In genomic region chr22:41902016-41902415, GRCh38 we compare ENCODE assay signal across 18 cellular contexts. TPM values are rescaled to one million over a fixed set of nuclear protein-coding genes. Genes with fewer than 3 reads are reported as not detected.
DNase-seq lines count a peak whose midpoint lies in the region; ATAC-seq, FAIRE-seq and TF ChIP-seq lines count a peak whose summit lies in the region.
"Had no signal": no experiment of that assay in that cellular context is flagged by ENCODE, and none has a peak within 500 bp of the region (broad histone marks: within the 10 kb centered on the region; RNA-seq: fewer than 3 reads in every experiment).

No MANE protein-coding gene starts in this region.

- no peak overlapping the region for H2BK20ac ChIP-seq in H9 (ENCODE audit: low read depth, low read length, poor library complexity, severe bottlenecking)

- intact Hi-C loops in Right ventricle myocardium superior (cut with DNase I) (no loop called here), heart left ventricle (cut with DNase I) (loop anchor here in 1 of 10 donors (5.0 kb wide), 1 partner anchor 70 kb away; the partner anchor contains the start of gene SREBF2), HepG2 (cut with micrococcal nuclease; ENCODE audit: unreplicated experiment) (no loop called here), stomach (cut with DNase I; ENCODE audit: low total_unique reads) (no loop called here), ovary (cut with DNase I) (no loop called here)

- no peak for FAIRE-seq in HepG2 (lab: Jason Lieb, UNC)
- FAIRE-seq: HTR-8/SVneo, RCC 7860 had no signal

- peaks cover 35 to 80% (median 70%) of the 10 kb centered on the region in 3 experiments; a peak in 6 of 7 replicates for H3K36me3 Mint-ChIP-seq in H9 (ENCODE audit: insufficient read depth in 1 of 3, low read depth in 3 of 3)

- no peaks in the 10 kb centered on the region for H3K9me3 Mint-ChIP-seq in H9
- H3K9me3 Mint-ChIP-seq: CD14-positive monocyte had no signal

- H3K27ac Mint-ChIP-seq in H9 = 0 out of 7 replicates have a peak overlapping the region, but pooled peaks of 1 of the 3 experiments have one; percentile 62

- H3K9me3 ChIP-seq in heart left ventricle (no peaks in the 10 kb centered on the region), H9 (ENCODE audit: control insufficient read depth, low read depth, low read length) (no peaks in the 10 kb centered on the region), HepG2 (ENCODE audit: low read length) (no peaks in the 10 kb centered on the region), stomach (no peaks in the 10 kb centered on the region), ovary (no peaks in the 10 kb centered on the region)

- H2BK120ac ChIP-seq in H9 (ENCODE audit: low read depth, low read length, poor library complexity, severe bottlenecking) = no peak overlapping the region

- H3K79me2 ChIP-seq in H9 (ENCODE audit: insufficient read depth, low read length) (no peaks in the 10 kb centered on the region), HepG2 (ENCODE audit: insufficient read depth, low read length) (no peaks in the 10 kb centered on the region)

- no peak overlapping the region for H3K4me3 ChIP-seq in heart left ventricle
- no peak overlapping the region for H3K4me3 ChIP-seq in HepG2 (replicated peaks in 1 of 3; ENCODE audit: insufficient read depth in 1 of 3, low read depth in 2 of 3, low read length in 3 of 3)
- H3K4me3 ChIP-seq in stomach = no peak overlapping the region
- no peak overlapping the region for H3K4me3 ChIP-seq in ovary
- H3K4me3 ChIP-seq: GM23248 had no signal

- H3K4me2 ChIP-seq in H9 (ENCODE audit: insufficient read depth, insufficient read length, low read length) (no peak overlapping the region), HepG2 (ENCODE audit: low read depth, low read length) (no peak overlapping the region)

- BruUV-seq in HepG2 (replicated peaks; lab: Mats Ljungman, UMichigan) = TSS peak; percentile 16

- TF ChIP-seq CTCF in heart left ventricle (IDR thresholded peaks at IDR 0.05) (no peak), H9 (conservative IDR thresholded peaks at IDR 0.05) (no peak), HepG2 (CRISPR knock-in tag; IDR thresholded peaks at IDR 0.05) (no peak), stomach (IDR thresholded peaks at IDR 0.05) (no peak), ovary (IDR thresholded peaks at IDR 0.05) (no peak)

- H3K23me2 ChIP-seq in H9 (ENCODE audit: insufficient read length, low read depth, low read length, poor library complexity, severe bottlenecking) = no peaks in the 10 kb centered on the region

- peak; percentile 27 for DNase-seq in Right ventricle myocardium superior
- no peak for DNase-seq in heart left ventricle
- DNase-seq in H9 = peak; percentile 22
- no peak for DNase-seq in HepG2 (ENCODE audit: low spot score)
- DNase-seq in stomach = no peak
- no peak for DNase-seq in ovary
- DNase-seq: GM23248, MV-4-11, NCI-H1417, NCI-H187 treated with DMSO at 0.1 percent for 48 hours, NCI-H345, NCI-H526 treated with DMSO at 0.1 percent for 48 hours, SIG-M5 had no signal

- H3T11ph ChIP-seq in H9 (ENCODE audit: low read length) = no peak overlapping the region

- no peak overlapping the region for H4K8ac ChIP-seq in H9 (replicated peaks; ENCODE audit: insufficient read length, low read depth, low read length)

- peaks cover 0 to 44% (median 14%) of the 10 kb centered on the region in 12 donors for H3K4me1 ChIP-seq in heart left ventricle
- H3K4me1 ChIP-seq in H9 (ENCODE audit: insufficient read depth, low read length) = no peaks in the 10 kb centered on the region
- H3K4me1 ChIP-seq in HepG2 (ENCODE audit: insufficient read depth, low read length) = no peaks in the 10 kb centered on the region
- H3K4me1 ChIP-seq in stomach = peaks cover 0 to 22% (median 16%) of the 10 kb centered on the region in 4 donors
- no peaks in the 10 kb centered on the region for H3K4me1 ChIP-seq in ovary (ENCODE audit: insufficient read depth)

- in situ Hi-C loops in HepG2 (cut with HindIII; ENCODE audit: extremely low pct_ligation_motif_present, low pct_unique_long_range_greater_than_20kb) = no loop called here

- CTCF ChIA-PET in HepG2 (lab: Yijun Ruan, JAX; ENCODE audit: low intra/inter-chr PET ratio, low total read pairs) = no interaction called here

- no peak overlapping the region for H2AFZ ChIP-seq in H9 (ENCODE audit: low read length)
- no peak overlapping the region for H2AFZ ChIP-seq in HepG2 (ENCODE audit: low read length)
- H2AFZ ChIP-seq: GM23248 had no signal

- H4K20me1 ChIP-seq in H9 (ENCODE audit: control insufficient read depth, insufficient read depth, insufficient read length) (no peaks in the 10 kb centered on the region), HepG2 (ENCODE audit: insufficient read depth, low read length) (peaks cover 8% of the 10 kb centered on the region; the same call in 1 of the 2 replicates)

- no peaks in the 10 kb centered on the region; the same call in 1 of the 2 replicates for H3K27me3 Mint-ChIP-seq in H9 (ENCODE audit: low read depth)

- no peak for TF ChIP-seq RAD21 in HepG2 (CRISPR knock-in tag; IDR thresholded peaks at IDR 0.05)

- H2BK15ac ChIP-seq in H9 (ENCODE audit: low read depth, low read length) = no peak overlapping the region

- TF ChIP-seq EP300 in HepG2 (IDR thresholded peaks at IDR 0.05; ENCODE audit: low read depth in 2 of 2, low read length in 2 of 2) (no peak), HepG2 (CRISPR knock-in tag; IDR thresholded peaks at IDR 0.05; ENCODE audit: borderline replicate concordance) (no peak), stomach (IDR thresholded peaks at IDR 0.05) (no peak), ovary (IDR thresholded peaks at IDR 0.05) (no peak)

- H3K18ac ChIP-seq in H9 (ENCODE audit: insufficient read length, low read depth, low read length) = no peak overlapping the region

- H3K9ac ChIP-seq in H9 (ENCODE audit: extremely low read depth, insufficient read length, low read length) (no peak overlapping the region), HepG2 (ENCODE audit: insufficient read depth, low read depth, low read length) (no peak overlapping the region)
- H3K9ac ChIP-seq: GM23248 had no signal

- H2BK5ac ChIP-seq in H9 (ENCODE audit: insufficient read length, low read length) = no peak overlapping the region

- no peak for ATAC-seq in Right ventricle myocardium superior (ENCODE audit: poor library complexity)
- ATAC-seq in heart left ventricle = no peak
- ATAC-seq in HepG2 = no peak
- no peak for ATAC-seq in GM18520 (IDR thresholded peaks at IDR 0.05; ENCODE audit: unreplicated experiment)

- no peak overlapping the region for H3K4ac ChIP-seq in H9 (ENCODE audit: low read depth, low read length)

- no peak overlapping the region for H3K14ac ChIP-seq in H9 (ENCODE audit: insufficient read depth, low read length)

- no peaks in the 10 kb centered on the region for H3K27me3 ChIP-seq in heart left ventricle
- H3K27me3 ChIP-seq in H9 (ENCODE audit: insufficient read depth, low read length) = no peaks in the 10 kb centered on the region
- H3K27me3 ChIP-seq in HepG2 (ENCODE audit: control insufficient read depth in 1 of 2, insufficient read depth in 2 of 2, low read length in 2 of 2) = no peaks in the 10 kb centered on the region
- no peaks in the 10 kb centered on the region for H3K27me3 ChIP-seq in stomach
- H3K27me3 ChIP-seq in ovary = no peaks in the 10 kb centered on the region

- POLR2A ChIA-PET in HepG2 (lab: Yijun Ruan, JAX) = no interaction called here

- TF ChIP-seq POLR2A in heart left ventricle (IDR thresholded peaks at IDR 0.05) (no peak), HepG2 (IDR thresholded peaks at IDR 0.05; ENCODE audit: insufficient read depth in 1 of 2, low read depth in 2 of 2, low read length in 2 of 2) (no peak), stomach (IDR thresholded peaks at IDR 0.05) (no peak), ovary (IDR thresholded peaks at IDR 0.05) (no peak)

- H2BK12ac ChIP-seq in H9 (ENCODE audit: insufficient read length, low read depth, low read length) = no peak overlapping the region

- H3K36me3 ChIP-seq in heart left ventricle (peaks cover 0 to 99% (median 89%) of the 10 kb centered on the region in 9 donors), HepG2 (replicated peaks in 1 of 2; ENCODE audit: control insufficient read depth in 1 of 2, insufficient read depth in 2 of 2, low read length in 2 of 2) (peaks cover 45 to 78% of the 10 kb centered on the region in 2 experiments), stomach (peaks cover 64 to 100% (median 99%) of the 10 kb centered on the region in 4 donors), ovary (no peaks in the 10 kb centered on the region)

- no peak overlapping the region for H2AK5ac ChIP-seq in H9 (ENCODE audit: insufficient read length, low read length)

- H4K91ac ChIP-seq in H9 (ENCODE audit: insufficient read length, low read depth, low read length) = no peak overlapping the region

- no peak overlapping the region for H3K23ac ChIP-seq in H9 (ENCODE audit: insufficient read length, low read depth, low read length)

- no peak overlapping the region for H4K5ac ChIP-seq in H9 (ENCODE audit: insufficient read length, low read depth, low read length)

- peaks cover 0 to 1% of the 10 kb centered on the region in 2 experiments; a peak in 1 of 4 replicates for H3K4me1 Mint-ChIP-seq in H9
- H3K4me1 Mint-ChIP-seq: CD14-positive monocyte had no signal

- H3K27ac ChIP-seq in heart left ventricle (peak overlapping the region in 3 of 12 donors; percentile 74 to 83 (median 79)), H9 (ENCODE audit: insufficient read length, low read depth, low read length) (no peak overlapping the region), HepG2 (ENCODE audit: extremely low read length, insufficient read depth, low read length) (no peak overlapping the region), stomach (peak overlapping the region in 3 of 5 donors; percentile 59 to 68 (median 62)), ovary (no peak overlapping the region)
- H3K27ac ChIP-seq: GM23248, HL-60 had no signal

- WGBS in heart left ventricle, 4 donors = 89 to 97% (median 92%) methylated on average over 7 of the region's 7 CpGs
- WGBS in H9 (ENCODE audit: extremely low coverage, insufficient read length, low lambda C conversion rate) = no CpG with 5 or more reads among the region's 7 CpGs
- 94% methylated on average over 7 of the region's 7 CpGs for WGBS in HepG2 (ENCODE audit: low lambda C conversion rate)
- 89 to 96% (median 93%) methylated on average over 7 of the region's 7 CpGs for WGBS in stomach, 5 donors
- WGBS in ovary, 3 donors = 89 to 95% (median 90%) methylated on average over 7 of the region's 7 CpGs

- H3K79me1 ChIP-seq in H9 (ENCODE audit: insufficient read depth, low read depth, low read length, poor library complexity, severe bottlenecking) = no peaks in the 10 kb centered on the region

- H3K56ac ChIP-seq in H9 (ENCODE audit: insufficient read length, low read depth, low read length) = no peak overlapping the region

- H3K4me3 Mint-ChIP-seq in H9 = no peak overlapping the region
- H3K4me3 Mint-ChIP-seq: CD14-positive monocyte had no signal

RNA-seq across cellular contexts. Expression of gene SHISA8, which starts 12.9 kb away (rescaled TPM):
- 6.4 TPM for total RNA-seq in Right ventricle myocardium superior
- total RNA-seq in heart left ventricle = 1 to 10 TPM in 4 of 9 donors, under 1 TPM in 5; 0.48 to 4.4 (median 1.00) TPM
- polyA plus RNA-seq in heart left ventricle = 1 to 10 TPM in 1 of 2 donors, not detected in 1; 1.7 TPM
- 0.72 and 1.4 TPM in 2 replicates for total RNA-seq in H9 (2021)
- total RNA-seq in HepG2 (2016; rRNA removed; fragmentation: Illumina TruSeq; extraction: Trizol) = not detected in 2 replicates
- not detected in 2 replicates for total RNA-seq in HepG2 (2016; cell fraction: cytosol; rRNA removed; fragmentation: Illumina TruSeq; extraction: Trizol; ENCODE audit: low read depth)
- not detected in 2 replicates for total RNA-seq in HepG2 (2016; cell fraction: insoluble cytoplasmic fraction; rRNA removed; fragmentation: Illumina TruSeq; extraction: Trizol)
- total RNA-seq in HepG2 (2016; cell fraction: membrane; rRNA removed; fragmentation: Illumina TruSeq; extraction: Trizol) = not detected in 2 replicates
- total RNA-seq in HepG2 (2016; cell fraction: nucleus; rRNA removed; fragmentation: Illumina TruSeq; extraction: Trizol) = not detected in 2 replicates
- polyA plus RNA-seq in HepG2 (2011; rRNA removed) = not detected in 2 replicates
- polyA plus RNA-seq in HepG2 (2011; cell fraction: cytosol; rRNA removed) = not detected in 2 replicates
- polyA plus RNA-seq in HepG2 (2011; cell fraction: nucleus; rRNA removed) = not detected in 2 replicates
- polyA plus RNA-seq in HepG2 (2012) = not detected in 2 replicates
- polyA plus RNA-seq in HepG2 (2016; cell fraction: cytosol; fragmentation: Illumina TruSeq; extraction: Trizol; ENCODE audit: low read depth) = not detected in 2 replicates
- polyA plus RNA-seq in HepG2 (2016; cell fraction: insoluble cytoplasmic fraction; fragmentation: Illumina TruSeq; extraction: Trizol; ENCODE audit: low read depth) = not detected in 2 replicates
- not detected in 2 replicates for polyA plus RNA-seq in HepG2 (2016; cell fraction: membrane; fragmentation: Illumina TruSeq; extraction: Trizol; ENCODE audit: low read depth)
- polyA plus RNA-seq in HepG2 (2016; cell fraction: nucleus; fragmentation: Illumina TruSeq; extraction: Trizol; ENCODE audit: insufficient read depth, low read depth) = not detected in 2 replicates
- polyA minus RNA-seq in HepG2 (2011; rRNA and poly(A)+ RNA removed; ENCODE audit: low replicate concordance) = not detected in 2 replicates
- not detected in 2 replicates for polyA minus RNA-seq in HepG2 (2011; cell fraction: cytosol; rRNA and poly(A)+ RNA removed)
- not detected in 2 replicates for polyA minus RNA-seq in HepG2 (2011; cell fraction: nucleus; rRNA and poly(A)+ RNA removed)
- total RNA-seq in stomach = not detected
- under 1 TPM in 1 of 3 donors, not detected in 2; 0.15 TPM for polyA plus RNA-seq in stomach
- under 1 TPM in 1 of 7 donors, not detected in 6; 0.46 TPM for total RNA-seq in ovary
- not detected for polyA plus RNA-seq in ovary
- total RNA-seq: GM23248 had no signal
- polyA plus RNA-seq: CD14-positive monocyte, GM23248 had no signal

RNA-seq across cellular contexts. Expression of gene TNFRSF13C, which starts 24.6 kb away (rescaled TPM):
- total RNA-seq in Right ventricle myocardium superior (1.2 TPM), heart left ventricle (under 1 TPM in 8 of 9 donors, not detected in 1; 0.35 to 0.61 (median 0.44) TPM), H9 (2021) (1.6 and 1.9 TPM in 2 replicates), HepG2 (2016; rRNA removed; fragmentation: Illumina TruSeq; extraction: Trizol) (0.11 TPM in 1 of 2 replicates, not detected in the other), stomach (under 1 TPM in 2 of 5 donors, not detected in 3; 0.55 to 0.87 TPM), ovary (under 1 TPM; 0.08 to 0.36 (median 0.22) TPM)
- polyA plus RNA-seq in heart left ventricle (under 1 TPM; 0.07 to 0.34 TPM), HepG2 (2011; rRNA removed) (0.22 and 0.29 TPM in 2 replicates), stomach (1 to 10 TPM in 1 of 3 donors, under 1 TPM in 1, not detected in 1; 0.31 to 1.1 TPM), ovary (under 1 TPM; 0.05 TPM)
- total RNA-seq in HepG2 (2016; cell fraction: cytosol; rRNA removed; fragmentation: Illumina TruSeq; extraction: Trizol; ENCODE audit: low read depth) = 0.10 TPM in 1 of 2 replicates, not detected in the other
- total RNA-seq in HepG2 (2016; cell fraction: insoluble cytoplasmic fraction; rRNA removed; fragmentation: Illumina TruSeq; extraction: Trizol) = 0.17 TPM in 1 of 2 replicates, not detected in the other
- 0.07 and 0.09 TPM in 2 replicates for total RNA-seq in HepG2 (2016; cell fraction: membrane; rRNA removed; fragmentation: Illumina TruSeq; extraction: Trizol)
- total RNA-seq in HepG2 (2016; cell fraction: nucleus; rRNA removed; fragmentation: Illumina TruSeq; extraction: Trizol) = 0.25 and 0.38 TPM in 2 replicates
- 0.03 and 0.04 TPM in 2 replicates for polyA plus RNA-seq in HepG2 (2011; cell fraction: cytosol; rRNA removed)
- polyA plus RNA-seq in HepG2 (2011; cell fraction: nucleus; rRNA removed) = 1.2 and 1.7 TPM in 2 replicates
- polyA plus RNA-seq in HepG2 (2012) = 0.16 and 0.31 TPM in 2 replicates
- not detected in 2 replicates for polyA plus RNA-seq in HepG2 (2016; cell fraction: cytosol; fragmentation: Illumina TruSeq; extraction: Trizol; ENCODE audit: low read depth)
- 0.05 TPM in 1 of 2 replicates, not detected in the other for polyA plus RNA-seq in HepG2 (2016; cell fraction: insoluble cytoplasmic fraction; fragmentation: Illumina TruSeq; extraction: Trizol; ENCODE audit: low read depth)
- 0.05 and 0.06 TPM in 2 replicates for polyA plus RNA-seq in HepG2 (2016; cell fraction: membrane; fragmentation: Illumina TruSeq; extraction: Trizol; ENCODE audit: low read depth)
- polyA plus RNA-seq in HepG2 (2016; cell fraction: nucleus; fragmentation: Illumina TruSeq; extraction: Trizol; ENCODE audit: insufficient read depth, low read depth) = 1.1 and 1.2 TPM in 2 replicates
- polyA minus RNA-seq in HepG2 (2011; rRNA and poly(A)+ RNA removed; ENCODE audit: low replicate concordance) = 0.46 and 1.4 TPM in 2 replicates
- polyA minus RNA-seq in HepG2 (2011; cell fraction: cytosol; rRNA and poly(A)+ RNA removed) = 0.20 TPM in 1 of 2 replicates, not detected in the other
- polyA minus RNA-seq in HepG2 (2011; cell fraction: nucleus; rRNA and poly(A)+ RNA removed) = 0.26 and 0.37 TPM in 2 replicates
- polyA plus RNA-seq: CD14-positive monocyte had no signal

RNA-seq across cellular contexts. Expression of gene CENPM, which starts 44.9 kb away (rescaled TPM):
- total RNA-seq in Right ventricle myocardium superior (0.59 TPM), heart left ventricle (1 to 10 TPM in 2 of 9 donors, under 1 TPM in 3, not detected in 4; 0.21 to 6.9 (median 0.52) TPM), H9 (2021) (36.5 and 37.2 TPM in 2 replicates), HepG2 (2016; rRNA removed; fragmentation: Illumina TruSeq; extraction: Trizol) (37.3 and 41.8 TPM in 2 replicates), stomach (10 to 100 TPM in 2 of 5 donors, 1 to 10 TPM in 2, not detected in 1; 6.1 to 64.3 (median 11.1) TPM), ovary (1 to 10 TPM in 4 of 7 donors, under 1 TPM in 1, not detected in 2; 0.25 to 8.0 (median 1.8) TPM)
- polyA plus RNA-seq in heart left ventricle (under 1 TPM; 0.30 to 0.79 TPM), HepG2 (2011; rRNA removed) (10.6 and 11.2 TPM in 2 replicates), stomach (10 to 100 TPM; 15.1 to 22.5 (median 15.8) TPM), ovary (1 to 10 TPM in 1 of 2 donors, not detected in 1; 1.0 TPM)
- total RNA-seq in HepG2 (2016; cell fraction: cytosol; rRNA removed; fragmentation: Illumina TruSeq; extraction: Trizol; ENCODE audit: low read depth) = 13.0 and 13.7 TPM in 2 replicates
- 37.1 and 38.5 TPM in 2 replicates for total RNA-seq in HepG2 (2016; cell fraction: insoluble cytoplasmic fraction; rRNA removed; fragmentation: Illumina TruSeq; extraction: Trizol)
- 17.3 and 25.3 TPM in 2 replicates for total RNA-seq in HepG2 (2016; cell fraction: membrane; rRNA removed; fragmentation: Illumina TruSeq; extraction: Trizol)
- total RNA-seq in HepG2 (2016; cell fraction: nucleus; rRNA removed; fragmentation: Illumina TruSeq; extraction: Trizol) = 25.4 and 26.0 TPM in 2 replicates
- polyA plus RNA-seq in HepG2 (2011; cell fraction: cytosol; rRNA removed) = 6.7 and 15.2 TPM in 2 replicates
- 15.5 and 21.0 TPM in 2 replicates for polyA plus RNA-seq in HepG2 (2011; cell fraction: nucleus; rRNA removed)
- polyA plus RNA-seq in HepG2 (2012) = 4.9 and 8.1 TPM in 2 replicates
- 11.6 and 12.9 TPM in 2 replicates for polyA plus RNA-seq in HepG2 (2016; cell fraction: cytosol; fragmentation: Illumina TruSeq; extraction: Trizol; ENCODE audit: low read depth)
- 35.7 and 42.0 TPM in 2 replicates for polyA plus RNA-seq in HepG2 (2016; cell fraction: insoluble cytoplasmic fraction; fragmentation: Illumina TruSeq; extraction: Trizol; ENCODE audit: low read depth)
- polyA plus RNA-seq in HepG2 (2016; cell fraction: membrane; fragmentation: Illumina TruSeq; extraction: Trizol; ENCODE audit: low read depth) = 15.9 TPM in 2 replicates
- polyA plus RNA-seq in HepG2 (2016; cell fraction: nucleus; fragmentation: Illumina TruSeq; extraction: Trizol; ENCODE audit: insufficient read depth, low read depth) = 29.0 and 31.5 TPM in 2 replicates
- 31.7 and 74.0 TPM in 2 replicates for polyA minus RNA-seq in HepG2 (2011; rRNA and poly(A)+ RNA removed; ENCODE audit: low replicate concordance)
- 4.4 and 9.0 TPM in 2 replicates for polyA minus RNA-seq in HepG2 (2011; cell fraction: cytosol; rRNA and poly(A)+ RNA removed)
- polyA minus RNA-seq in HepG2 (2011; cell fraction: nucleus; rRNA and poly(A)+ RNA removed) = 7.8 and 10.3 TPM in 2 replicates

Comparison
In these comparisons a context has a peak if more than half of its experiments do, and no peak if none do; other contexts are left out.
1. DNase-seq: peak in Right ventricle myocardium superior (single experiment) and H9 (single experiment); none in heart left ventricle (0 of 5), HepG2 (single experiment), stomach (single experiment) and ovary (0 of 5).
2. H3K27ac ChIP-seq: peak in stomach (3 of 5); none in H9 (single experiment), HepG2 (single experiment) and ovary (0 of 2).